7 cellular contexts compared by ENCODE assay signal in genomic region chr17:66400041-66400697, GRCh38.
A peak's percentile ranks its signal among the peaks of the same experiment; 100 is the strongest.
DNase-seq lines count a peak whose midpoint lies in the region; ATAC-seq and TF ChIP-seq lines count a peak whose summit lies in the region.
"Not testable (repeated sequence)": the region's sequence is repeated elsewhere in the genome, so short reads cannot be mapped to it uniquely, and the experiment has no call there.

No MANE protein-coding gene starts in this region.

- H3K27me3 ChIP-seq in CD8-positive, alpha-beta T cell (ENCODE audit: insufficient read depth, low read length); MM.1S (replicated peaks; ENCODE audit: insufficient read depth, low read length): not testable (repeated sequence)

- not testable (repeated sequence) for DNase-seq in CD8-positive, alpha-beta T cell; T-helper 17 cell; activated CD8-positive, alpha-beta T cell treated with anti-CD3 and anti-CD28 coated beads for 36 hours; activated naive CD8-positive, alpha-beta T cell treated with anti-CD3 and anti-CD28 coated beads, Interleukin-2, amount 10 ng/mL, durations not matched to agents 7 days and 5 days; naive thymus-derived CD8-positive, alpha-beta T cell
- DNase-seq in MM.1S: peak; percentile 84

- CTCF ChIA-PET in CD8-positive, alpha-beta T cell (lab: Charles Lee): interaction anchor here (1.6 kb wide), 2 partner anchors 26 to 72 kb away, joined by 3 read pairs; no protein-coding TSS in a partner anchor
- CTCF ChIA-PET in activated CD8-positive, alpha-beta T cell treated with anti-CD3 and anti-CD28 coated beads for 36 hours (lab: Charles Lee): interaction anchor here (0.8 kb wide), 1 partner anchor 100 kb away, joined by 4 read pairs; no protein-coding TSS in a partner anchor

- not testable (repeated sequence) for H3K27me3 Mint-ChIP-seq in CD8-positive, alpha-beta T cell (ENCODE audit: low read depth); T-helper 17 cell; activated CD8-positive, alpha-beta T cell treated with anti-CD3 and anti-CD28 coated beads for 36 hours; activated T-helper 17 cell treated with anti-CD3 and anti-CD28 coated beads, Interleukin-2, amount 50 U/mL, for 72 hours; activated naive CD8-positive, alpha-beta T cell treated with anti-CD3 and anti-CD28 coated beads, Interleukin-2, amount 10 ng/mL, durations not matched to agents 7 days and 5 days; naive thymus-derived CD8-positive, alpha-beta T cell

- peak overlapping the region; percentile 35 for H3K9ac ChIP-seq in MM.1S (ENCODE audit: low read length)

- H3K36me3 ChIP-seq in CD8-positive, alpha-beta T cell (ENCODE audit: insufficient read depth, low read length); MM.1S (replicated peaks; ENCODE audit: insufficient read depth, low read length): not testable (repeated sequence)

- not testable (repeated sequence) for H3K9me3 Mint-ChIP-seq in CD8-positive, alpha-beta T cell; activated CD8-positive, alpha-beta T cell treated with anti-CD3 and anti-CD28 coated beads for 36 hours; activated T-helper 17 cell treated with anti-CD3 and anti-CD28 coated beads, Interleukin-2, amount 50 U/mL, for 72 hours; activated naive CD8-positive, alpha-beta T cell treated with anti-CD3 and anti-CD28 coated beads, Interleukin-2, amount 10 ng/mL, durations not matched to agents 7 days and 5 days
- peaks cover 0 to 17% (median 0%) of the 10 kb centered on the region in 9 donors for H3K9me3 Mint-ChIP-seq in naive thymus-derived CD8-positive, alpha-beta T cell

- not testable (repeated sequence) for TF ChIP-seq CTCF in CD8-positive, alpha-beta T cell (IDR thresholded peaks at IDR 0.05); activated CD8-positive, alpha-beta T cell treated with anti-CD3 and anti-CD28 coated beads for 36 hours (IDR thresholded peaks at IDR 0.05)
- TF ChIP-seq CTCF in MM.1S (IDR thresholded peaks at IDR 0.05; ENCODE audit: low read length): peak; percentile 12

- H3K27ac ChIP-seq in CD8-positive, alpha-beta T cell (ENCODE audit: low read depth, low read length): not testable (repeated sequence)
- peak overlapping the region; percentile 93 for H3K27ac ChIP-seq in MM.1S (ENCODE audit: low read length)

- POLR2A ChIA-PET in CD8-positive, alpha-beta T cell (lab: Charles Lee): interaction anchor here (0.9 to 2.2 kb wide), 2 partner anchors 69 to 96 kb away, joined by 3 to 9 read pairs; no protein-coding TSS in a partner anchor
- POLR2A ChIA-PET in activated CD8-positive, alpha-beta T cell treated with anti-CD3 and anti-CD28 coated beads for 36 hours (lab: Charles Lee): interaction anchor here (1.7 to 2.7 kb wide), 3 partner anchors 12 to 96 kb away, joined by 3 to 10 read pairs (median 7); no protein-coding TSS in a partner anchor
- POLR2A ChIA-PET in activated naive CD8-positive, alpha-beta T cell treated with anti-CD3 and anti-CD28 coated beads, Interleukin-2, amount 10 ng/mL, durations not matched to agents 7 days and 5 days (lab: Charles Lee): interaction anchor here (1.8 kb wide), 1 partner anchor 95 kb away, joined by 5 read pairs; no protein-coding TSS in a partner anchor
- POLR2A ChIA-PET in naive thymus-derived CD8-positive, alpha-beta T cell (lab: Charles Lee): interaction anchor here (1.0 to 1.7 kb wide), 4 partner anchors 69 to 145 kb away, joined by 3 to 6 read pairs (median 5); no protein-coding TSS in a partner anchor

- not testable (repeated sequence) for H4K20me1 ChIP-seq in MM.1S (ENCODE audit: insufficient read depth, low read length)

- H3K9me3 ChIP-seq in CD8-positive, alpha-beta T cell (ENCODE audit: low read length); MM.1S (replicated peaks; ENCODE audit: insufficient read depth, low read length); T-helper 17 cell (ENCODE audit: control insufficient read depth, low read length, poor library complexity, severe bottlenecking): not testable (repeated sequence)

- peaks cover 95% of the 10 kb centered on the region for H3K4me1 ChIP-seq in CD8-positive, alpha-beta T cell (ENCODE audit: insufficient read depth, low read length)
- H3K4me1 ChIP-seq in MM.1S (ENCODE audit: low read length): peaks cover 44% of the 10 kb centered on the region

- peak overlapping the region; percentile 58 for H3K4me2 ChIP-seq in MM.1S (ENCODE audit: low read depth, low read length)

- peaks cover 82% of the 10 kb centered on the region for H3K4me1 Mint-ChIP-seq in CD8-positive, alpha-beta T cell (ENCODE audit: low read depth)
- H3K4me1 Mint-ChIP-seq in T-helper 17 cell: peaks cover 49% of the 10 kb centered on the region
- H3K4me1 Mint-ChIP-seq in activated CD8-positive, alpha-beta T cell treated with anti-CD3 and anti-CD28 coated beads for 36 hours (ENCODE audit: low read depth): peaks cover 89% of the 10 kb centered on the region
- H3K4me1 Mint-ChIP-seq in activated T-helper 17 cell treated with anti-CD3 and anti-CD28 coated beads, Interleukin-2, amount 50 U/mL, for 72 hours: peaks cover 54% of the 10 kb centered on the region
- H3K4me1 Mint-ChIP-seq in activated naive CD8-positive, alpha-beta T cell treated with anti-CD3 and anti-CD28 coated beads, Interleukin-2, amount 10 ng/mL, durations not matched to agents 7 days and 5 days: peaks cover 66% of the 10 kb centered on the region
- peaks cover 48 to 90% (median 88%) of the 10 kb centered on the region in 4 donors for H3K4me1 Mint-ChIP-seq in naive thymus-derived CD8-positive, alpha-beta T cell

- peak overlapping the region; percentile 38 for H3K4me3 Mint-ChIP-seq in CD8-positive, alpha-beta T cell
- peak overlapping the region; percentile 1 for H3K4me3 Mint-ChIP-seq in T-helper 17 cell
- H3K4me3 Mint-ChIP-seq in activated CD8-positive, alpha-beta T cell treated with anti-CD3 and anti-CD28 coated beads for 36 hours: peak overlapping the region; percentile 20
- peak overlapping the region; percentile 55 for H3K4me3 Mint-ChIP-seq in activated T-helper 17 cell treated with anti-CD3 and anti-CD28 coated beads, Interleukin-2, amount 50 U/mL, for 72 hours
- peak overlapping the region; percentile 65 for H3K4me3 Mint-ChIP-seq in activated naive CD8-positive, alpha-beta T cell treated with anti-CD3 and anti-CD28 coated beads, Interleukin-2, amount 10 ng/mL, durations not matched to agents 7 days and 5 days
- H3K4me3 Mint-ChIP-seq in naive thymus-derived CD8-positive, alpha-beta T cell: peak overlapping the region in 8 of 10 donors; percentile 19 to 82 (median 42)

- peak overlapping the region; percentile 88 for H3K27ac Mint-ChIP-seq in CD8-positive, alpha-beta T cell
- H3K27ac Mint-ChIP-seq in T-helper 17 cell: peak overlapping the region; percentile 91
- peak overlapping the region; percentile 80 for H3K27ac Mint-ChIP-seq in activated CD8-positive, alpha-beta T cell treated with anti-CD3 and anti-CD28 coated beads for 36 hours
- H3K27ac Mint-ChIP-seq in activated T-helper 17 cell treated with anti-CD3 and anti-CD28 coated beads, Interleukin-2, amount 50 U/mL, for 72 hours: peak overlapping the region; percentile 39
- H3K27ac Mint-ChIP-seq in activated naive CD8-positive, alpha-beta T cell treated with anti-CD3 and anti-CD28 coated beads, Interleukin-2, amount 10 ng/mL, durations not matched to agents 7 days and 5 days: peak overlapping the region; percentile 79
- peak overlapping the region; percentile 79 to 97 (median 90) for H3K27ac Mint-ChIP-seq in naive thymus-derived CD8-positive, alpha-beta T cell

- H2AFZ ChIP-seq in MM.1S (ENCODE audit: low read length): peak overlapping the region; percentile 4; the same call in 1 of the 2 replicates

- peaks cover 53% of the 10 kb centered on the region for H3K79me2 ChIP-seq in MM.1S (ENCODE audit: low read length)

- not testable (repeated sequence) for H3K36me3 Mint-ChIP-seq in CD8-positive, alpha-beta T cell; T-helper 17 cell (ENCODE audit: low read depth); activated T-helper 17 cell treated with anti-CD3 and anti-CD28 coated beads, Interleukin-2, amount 50 U/mL, for 72 hours (ENCODE audit: low read depth); naive thymus-derived CD8-positive, alpha-beta T cell
- H3K36me3 Mint-ChIP-seq in activated CD8-positive, alpha-beta T cell treated with anti-CD3 and anti-CD28 coated beads for 36 hours (ENCODE audit: low read depth): peaks cover 34% of the 10 kb centered on the region
- H3K36me3 Mint-ChIP-seq in activated naive CD8-positive, alpha-beta T cell treated with anti-CD3 and anti-CD28 coated beads, Interleukin-2, amount 10 ng/mL, durations not matched to agents 7 days and 5 days: peaks cover 23% of the 10 kb centered on the region

- not testable (repeated sequence) for H3K9me2 ChIP-seq in MM.1S (replicated peaks; ENCODE audit: insufficient read depth, low read length)

- intact Hi-C loops in CD8-positive, alpha-beta T cell (cut with DNase I, micrococcal nuclease): loop anchor here in 1 of 2 experiments (2.0 kb wide), 1 partner anchor 95 kb away; no protein-coding TSS in a partner anchor
- intact Hi-C loops in activated CD8-positive, alpha-beta T cell treated with anti-CD3 and anti-CD28 coated beads for 36 hours (cut with micrococcal nuclease): loop anchor here (10.0 kb wide), 1 partner anchor 115 kb away; no protein-coding TSS in a partner anchor

- H3K4me3 ChIP-seq in CD8-positive, alpha-beta T cell (ENCODE audit: low read depth, low read length): not testable (repeated sequence)
- peak overlapping the region; percentile 54 for H3K4me3 ChIP-seq in MM.1S (ENCODE audit: low read length)

- not testable (repeated sequence) for ATAC-seq in CD8-positive, alpha-beta T cell; T-helper 17 cell; activated CD8-positive, alpha-beta T cell treated with anti-CD3 and anti-CD28 coated beads for 36 hours; naive thymus-derived CD8-positive, alpha-beta T cell
- peak; percentile 30 for ATAC-seq in activated T-helper 17 cell treated with anti-CD3 and anti-CD28 coated beads, Interleukin-2, amount 50 U/mL, for 72 hours (replicated peaks)
- peak; percentile 20 for ATAC-seq in activated naive CD8-positive, alpha-beta T cell treated with anti-CD3 and anti-CD28 coated beads, Interleukin-2, amount 10 ng/mL, durations not matched to agents 7 days and 5 days (ENCODE audit: low read depth)

- peaks cover 23% of the 10 kb centered on the region for H3F3A ChIP-seq in MM.1S (ENCODE audit: insufficient read depth, low read length)

Comparison
In these comparisons a context has a peak if more than half of its experiments do, and no peak if none do; other contexts are left out.
1. H3K27ac Mint-ChIP-seq: peak in every context shown above with its lines; median percentile 91 in T-helper 17 cell; 90 in naive thymus-derived CD8-positive, alpha-beta T cell; 88 in CD8-positive, alpha-beta T cell; 80 in activated CD8-positive, alpha-beta T cell treated with anti-CD3 and anti-CD28 coated beads for 36 hours; 79 in activated naive CD8-positive, alpha-beta T cell treated with anti-CD3 and anti-CD28 coated beads, Interleukin-2, amount 10 ng/mL, durations not matched to agents 7 days and 5 days; 39 in activated T-helper 17 cell treated with anti-CD3 and anti-CD28 coated beads, Interleukin-2, amount 50 U/mL, for 72 hours.
2. H3K4me3 Mint-ChIP-seq: peak in every context shown above with its lines; median percentile 65 in activated naive CD8-positive, alpha-beta T cell treated with anti-CD3 and anti-CD28 coated beads, Interleukin-2, amount 10 ng/mL, durations not matched to agents 7 days and 5 days; 55 in activated T-helper 17 cell treated with anti-CD3 and anti-CD28 coated beads, Interleukin-2, amount 50 U/mL, for 72 hours; 42 in naive thymus-derived CD8-positive, alpha-beta T cell; 38 in CD8-positive, alpha-beta T cell; 20 in activated CD8-positive, alpha-beta T cell treated with anti-CD3 and anti-CD28 coated beads for 36 hours; 1 in T-helper 17 cell.